Comparison of ENCODE assay signal across 12 cellular contexts in genomic region chr2:179454443-179455218, GRCh38.
DNase-seq lines count a peak whose midpoint lies in the region; ATAC-seq and TF ChIP-seq lines count a peak whose summit lies in the region.
"Had no signal": no experiment of that assay in that cellular context is flagged by ENCODE, and none has a peak within 500 bp of the region (broad histone marks: within the 10 kb centered on the region; RNA-seq: fewer than 3 reads in every experiment).

No MANE protein-coding gene starts in this region.

- H3K27me3 ChIP-seq in smooth muscle cell (ENCODE audit: low read depth): no peaks in the 10 kb centered on the region
- H3K27me3 ChIP-seq: right atrium auricular region, testis had no signal

- no peak overlapping the region for H2AFZ ChIP-seq in smooth muscle cell (ENCODE audit: low read depth)

- no peak for TF ChIP-seq CTCF in HFF-Myc (IDR thresholded peaks at IDR 0.05; ENCODE audit: low read depth, low read length, missing control alignments)
- TF ChIP-seq CTCF in fibroblast of the aortic adventitia (IDR thresholded peaks at IDR 0.05; ENCODE audit: insufficient read depth, low read length): no peak
- TF ChIP-seq CTCF in smooth muscle cell (IDR thresholded peaks at IDR 0.05; ENCODE audit: borderline replicate concordance, insufficient read depth, poor library complexity, severe bottlenecking): no peak

- no peak overlapping the region for H3K4me3 Mint-ChIP-seq in naive thymus-derived CD8-positive, alpha-beta T cell
- H3K4me3 Mint-ChIP-seq: activated naive CD4-positive, alpha-beta T cell treated with anti-CD3 and anti-CD28 coated beads, Interleukin-2, amount 50 U/mL, for 24 hours had no signal

- ATAC-seq in GM19452 (IDR thresholded peaks at IDR 0.05; ENCODE audit: unreplicated experiment): no peak
- ATAC-seq in GM21528 (IDR thresholded peaks at IDR 0.05; ENCODE audit: low FRiP score, unreplicated experiment): no peak
- no peak for ATAC-seq in HG02642 (IDR thresholded peaks at IDR 0.05; ENCODE audit: poor library complexity, unreplicated experiment)
- no peak for ATAC-seq in naive thymus-derived CD8-positive, alpha-beta T cell

- peak overlapping the region; percentile 72 for H3K4me2 ChIP-seq in smooth muscle cell

- H3K79me2 ChIP-seq in smooth muscle cell (ENCODE audit: low read depth): no peaks in the 10 kb centered on the region

- H3K4me3 ChIP-seq in HFF-Myc (replicated peaks; ENCODE audit: low read depth, low read length) (no peak overlapping the region), fibroblast of the aortic adventitia (ENCODE audit: low read depth, low read length) (no peak overlapping the region), smooth muscle cell (no peak overlapping the region)
- H3K4me3 ChIP-seq: right atrium auricular region, testis had no signal

- peaks cover 4% of the 10 kb centered on the region for H3K4me1 ChIP-seq in smooth muscle cell (ENCODE audit: low read depth)
- H3K4me1 ChIP-seq: testis had no signal

- no peaks in the 10 kb centered on the region for H3K36me3 ChIP-seq in smooth muscle cell (ENCODE audit: low read depth)
- H3K36me3 ChIP-seq: right atrium auricular region had no signal

- no peaks in the 10 kb centered on the region for H3K4me1 Mint-ChIP-seq in naive thymus-derived CD8-positive, alpha-beta T cell
- H3K4me1 Mint-ChIP-seq: activated naive CD4-positive, alpha-beta T cell treated with anti-CD3 and anti-CD28 coated beads, Interleukin-2, amount 50 U/mL, for 24 hours had no signal

- H3K36me3 Mint-ChIP-seq in naive thymus-derived CD8-positive, alpha-beta T cell: no peaks in the 10 kb centered on the region
- H3K36me3 Mint-ChIP-seq: activated naive CD4-positive, alpha-beta T cell treated with anti-CD3 and anti-CD28 coated beads, Interleukin-2, amount 50 U/mL, for 24 hours had no signal

- H4K20me1 ChIP-seq in smooth muscle cell (ENCODE audit: low read depth): no peaks in the 10 kb centered on the region

- peak overlapping the region; percentile 42 for H3K9ac ChIP-seq in smooth muscle cell (ENCODE audit: low read depth)

- no peaks in the 10 kb centered on the region for H3K9me3 ChIP-seq in smooth muscle cell (replicated peaks; ENCODE audit: low read depth)
- H3K9me3 ChIP-seq: right atrium auricular region, testis had no signal

- H3K9me3 Mint-ChIP-seq in naive thymus-derived CD8-positive, alpha-beta T cell: peaks cover 0 to 11% (median 3%) of the 10 kb centered on the region in 9 donors
- H3K9me3 Mint-ChIP-seq: activated naive CD4-positive, alpha-beta T cell treated with anti-CD3 and anti-CD28 coated beads, Interleukin-2, amount 50 U/mL, for 24 hours had no signal

- H3K27me3 Mint-ChIP-seq in naive thymus-derived CD8-positive, alpha-beta T cell: peaks cover 0 to 6% (median 3%) of the 10 kb centered on the region in 5 donors
- H3K27me3 Mint-ChIP-seq: activated naive CD4-positive, alpha-beta T cell treated with anti-CD3 and anti-CD28 coated beads, Interleukin-2, amount 50 U/mL, for 24 hours had no signal

- POLR2A ChIA-PET in naive thymus-derived CD8-positive, alpha-beta T cell (lab: Charles Lee): no interaction called here

- H3K27ac ChIP-seq in smooth muscle cell (ENCODE audit: low read depth): peak overlapping the region; percentile 90
- H3K27ac ChIP-seq: right atrium auricular region, testis had no signal

- DNase-seq in HFF-Myc (ENCODE audit: extremely low read depth, low read depth) (peak; percentile 77), T1000 (lab: John Stamatoyannopoulos, UW) (peak; percentile 20), fibroblast of the aortic adventitia (ENCODE audit: low read depth) (peak; percentile 86), smooth muscle cell (lab: John Stamatoyannopoulos, UW; ENCODE audit: unreplicated experiment) (no peak)
- no peak for DNase-seq in naive thymus-derived CD8-positive, alpha-beta T cell
- DNase-seq: KBM-7, testis had no signal

- no peak overlapping the region for H3K27ac Mint-ChIP-seq in naive thymus-derived CD8-positive, alpha-beta T cell
- H3K27ac Mint-ChIP-seq: activated naive CD4-positive, alpha-beta T cell treated with anti-CD3 and anti-CD28 coated beads, Interleukin-2, amount 50 U/mL, for 24 hours had no signal

- peaks cover 6% of the 10 kb centered on the region for H3F3A ChIP-seq in smooth muscle cell (ENCODE audit: low read depth)

Comparison
In these comparisons a context has a peak if more than half of its experiments do, and no peak if none do; other contexts are left out.
1. DNase-seq: peak in HFF-Myc (single experiment), T1000 (single experiment) and fibroblast of the aortic adventitia (single experiment); none in smooth muscle cell (single experiment) and naive thymus-derived CD8-positive, alpha-beta T cell (0 of 10).